Comparison of ENCODE assay signal across 8 cellular contexts in the genomic region with DNA sequence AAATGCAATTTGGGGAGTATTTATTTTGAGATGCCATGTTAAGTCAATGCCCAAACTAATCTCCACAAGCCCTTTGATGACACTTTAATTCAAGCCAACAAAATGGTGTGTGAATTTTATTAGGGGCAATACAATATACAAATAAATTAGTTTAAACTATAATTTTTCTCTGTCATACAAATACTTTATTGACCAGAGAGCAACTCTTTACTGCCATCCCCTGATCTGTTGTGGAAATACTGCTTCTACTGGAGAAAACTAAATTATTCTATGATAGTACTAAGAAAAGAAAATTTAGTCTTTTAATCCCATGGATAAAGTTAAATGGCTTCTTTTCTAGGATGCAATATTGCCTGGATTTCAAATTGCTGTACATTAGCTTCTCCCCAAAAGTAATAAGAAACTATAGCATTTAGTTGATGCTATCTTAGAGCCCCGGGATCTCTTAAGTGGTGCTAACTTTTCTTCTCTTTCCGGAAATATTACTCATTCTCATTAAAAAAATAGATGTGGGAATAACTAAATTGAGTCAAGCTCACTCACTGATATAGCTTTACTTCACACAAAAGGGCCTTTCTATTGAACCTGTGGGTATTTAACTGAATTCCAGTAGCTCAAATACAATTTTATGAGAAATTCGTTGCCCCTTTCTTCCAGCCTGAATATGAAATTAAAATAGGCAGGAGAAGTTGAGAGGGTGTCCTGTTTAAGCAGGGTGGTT. TPM values are rescaled to one million over a fixed set of nuclear protein-coding genes. Genes with fewer than 3 reads are reported as not detected.
DNase-seq lines count a peak whose midpoint lies in the region; ATAC-seq and TF ChIP-seq lines count a peak whose summit lies in the region.

No MANE protein-coding gene starts in this region.

- H3K9me3 Mint-ChIP-seq in CD14-positive monocyte, result no peaks in the 10 kb centered on the region
- H3K9me3 Mint-ChIP-seq in activated naive CD4-positive, alpha-beta T cell treated with anti-CD3 and anti-CD28 coated beads, Interleukin-2, amount 50 U/mL, for 72 hours, result no peaks in the 10 kb centered on the region

- no peaks in the 10 kb centered on the region for H3K36me3 Mint-ChIP-seq in CD14-positive monocyte
- H3K36me3 Mint-ChIP-seq in activated naive CD4-positive, alpha-beta T cell treated with anti-CD3 and anti-CD28 coated beads, Interleukin-2, amount 50 U/mL, for 72 hours, result no peaks in the 10 kb centered on the region

- no peak overlapping the region for H3K4me3 Mint-ChIP-seq in CD14-positive monocyte

- ATAC-seq in left lobe of liver (peak; percentile 67), HG02884 (IDR thresholded peaks at IDR 0.05; ENCODE audit: unreplicated experiment) (no peak)
- no peak for ATAC-seq in activated naive CD4-positive, alpha-beta T cell treated with anti-CD3 and anti-CD28 coated beads, Interleukin-2, amount 50 U/mL, for 72 hours

- H3K4me3 ChIP-seq in WI38 (ENCODE audit: low read depth, low read length), result no peak overlapping the region

- no peaks in the 10 kb centered on the region for H3K4me1 Mint-ChIP-seq in CD14-positive monocyte

- peak; percentile 20 for TF ChIP-seq RAD21 in Ishikawa (IDR thresholded peaks at IDR 0.05; ENCODE audit: low read depth)

- H3K27ac Mint-ChIP-seq in CD14-positive monocyte, result no peak overlapping the region
- no peak overlapping the region for H3K27ac Mint-ChIP-seq in activated naive CD4-positive, alpha-beta T cell treated with anti-CD3 and anti-CD28 coated beads, Interleukin-2, amount 50 U/mL, for 72 hours

- TF ChIP-seq CTCF in CD14-positive monocyte (IDR thresholded peaks at IDR 0.05), result peak; percentile 56
- TF ChIP-seq CTCF in WI38 (IDR thresholded peaks at IDR 0.05; ENCODE audit: low read depth, low read length), result peak; percentile 46; the same call in 1 of the 2 replicates

- peaks cover 7 to 19% (median 17%) of the 10 kb centered on the region in 3 donors for H3K27me3 Mint-ChIP-seq in CD14-positive monocyte (ENCODE audit: low read depth in 3 of 3)

- TF ChIP-seq EP300 in Ishikawa (IDR thresholded peaks at IDR 0.05; ENCODE audit: borderline replicate concordance), result no peak

- DNase-seq in CD14-positive monocyte (ENCODE audit: low spot score) (no peak), left lobe of liver (ENCODE audit: low spot score) (no peak), occipital lobe (lab: John Stamatoyannopoulos, UW) (no peak), NCI-H128 (lab: John Stamatoyannopoulos, UW; ENCODE audit: unreplicated experiment) (no peak)
- no peak for DNase-seq in activated naive CD4-positive, alpha-beta T cell treated with anti-CD3 and anti-CD28 coated beads, Interleukin-2, amount 50 U/mL, for 72 hours (ENCODE audit: low spot score in 2 of 2)

- intact Hi-C loops in CD14-positive monocyte (cut with micrococcal nuclease), result loop anchor here in 1 of 2 donors (5.0 kb wide), 1 partner anchor 106 kb away; no protein-coding TSS in a partner anchor

TF ChIP-seq in Ishikawa, 13 proteins besides CTCF, POLR2A, EP300 and RAD21:
- TF ChIP-seq USF1 (IDR thresholded peaks at IDR 0.05) (no peak), ZBTB7A (IDR thresholded peaks at IDR 0.05; ENCODE audit: low read depth) (no peak), TCF12 (IDR thresholded peaks at IDR 0.05; ENCODE audit: low read depth) (no peak), TAF1 (IDR thresholded peaks at IDR 0.05; ENCODE audit: low read depth) (no peak)

RNA-seq across cellular contexts. Expression of gene SMPDL3A, which starts 49.2 kb away (rescaled TPM):
- 10 to 100 TPM; 21.3 to 30.1 TPM for polyA plus RNA-seq in CD14-positive monocyte
- total RNA-seq in left lobe of liver (29.3 TPM), occipital lobe (20.4 TPM)
- total RNA-seq in activated naive CD4-positive, alpha-beta T cell treated with anti-CD3 and anti-CD28 coated beads, Interleukin-2, amount 50 U/mL, for 72 hours, result 1 to 10 TPM in 1 of 2 donors, not detected in 1; 1.4 TPM

RNA-seq across cellular contexts. Expression of gene FABP7, which starts 58.7 kb away (rescaled TPM):
- polyA plus RNA-seq in CD14-positive monocyte, result not detected
- total RNA-seq in left lobe of liver (not detected), occipital lobe (1,309 TPM)
- total RNA-seq in activated naive CD4-positive, alpha-beta T cell treated with anti-CD3 and anti-CD28 coated beads, Interleukin-2, amount 50 U/mL, for 72 hours, result not detected

Comparison
In these comparisons a context has a peak if more than half of its experiments do, and no peak if none do; other contexts are left out.
1. RNA of gene FABP7, which starts 58.7 kb away (total RNA-seq): 1,309 TPM in occipital lobe (single experiment); not detected in left lobe of liver (single experiment) and not detected in activated naive CD4-positive, alpha-beta T cell treated with anti-CD3 and anti-CD28 coated beads, Interleukin-2, amount 50 U/mL, for 72 hours; every median in the first group is over 1,000 times any median in the second.